Comparison of ENCODE assay signal across 25 cellular contexts in the genomic region with DNA sequence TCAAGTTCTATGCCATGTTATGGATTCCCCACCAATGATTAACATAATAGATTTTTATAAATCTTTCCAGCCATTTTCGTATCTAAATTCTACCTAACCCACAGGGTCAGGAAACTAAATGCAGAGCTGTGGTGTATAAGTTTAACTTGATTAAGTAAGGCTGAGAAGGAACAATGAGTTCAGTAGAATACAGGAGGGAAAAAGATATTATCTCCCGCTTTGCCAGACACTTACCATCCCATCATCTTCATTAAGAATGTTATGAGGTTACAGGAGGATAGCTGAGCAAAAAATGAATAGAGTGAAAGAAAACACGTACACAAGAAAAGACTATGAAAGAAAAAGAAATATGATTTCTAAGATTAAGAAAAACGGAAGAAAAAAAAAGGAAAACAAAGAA.
"Had no signal": no experiment of that assay in that cellular context is flagged by ENCODE, and none has a peak within 500 bp of the region (broad histone marks: within the 10 kb centered on the region; RNA-seq: fewer than 3 reads in every experiment).

No MANE protein-coding gene starts in this region.

- H3K4me3 Mint-ChIP-seq: stimulated activated effector memory CD8-positive, alpha-beta T cell treated with anti-CD3 and anti-CD28 coated beads, Interleukin-12 subunit alpha, Interleukin-12 subunit beta, amount 100 ng/mL, for 72 hours; stimulated activated naive CD8-positive, alpha-beta T cell treated with anti-CD3 and anti-CD28 coated beads, Interleukin-15, Interleukin-2, amounts not matched to agents 100 ng/mL and 50 ng/mL, for 24 hours had no signal

- DNase-seq: head of caudate nucleus; hippocampal formation; kidney glomerular epithelial cell; left colon; left lung; lower lobe of right lung; mammary epithelial cell; mesenchymal stem cell; nucleus accumbens; pancreas; posterior cingulate gyrus; retina; right cardiac atrium; stimulated activated CD4-positive, alpha-beta T cell treated with anti-CD3 and anti-CD28 coated beads, Interleukin-4, amount 100 ng/mL, for 24 hours; stimulated activated naive CD4-positive, alpha-beta T cell; tibial artery; trophoblast cell; upper lobe of right lung had no signal

- ATAC-seq: left colon; left lung; lower lobe of right lung; pancreas; right cardiac atrium; sciatic nerve; stimulated activated effector memory CD8-positive, alpha-beta T cell treated with anti-CD3 and anti-CD28 coated beads, Interleukin-12 subunit alpha, Interleukin-12 subunit beta, amount 100 ng/mL, for 72 hours; upper lobe of right lung had no signal

- H3K27ac Mint-ChIP-seq: stimulated activated effector memory CD8-positive, alpha-beta T cell treated with anti-CD3 and anti-CD28 coated beads, Interleukin-12 subunit alpha, Interleukin-12 subunit beta, amount 100 ng/mL, for 72 hours; stimulated activated naive CD8-positive, alpha-beta T cell treated with anti-CD3 and anti-CD28 coated beads, Interleukin-15, Interleukin-2, amounts not matched to agents 100 ng/mL and 50 ng/mL, for 24 hours had no signal

- H3K36me3 ChIP-seq: prostate gland had no signal

- H3K4me1 Mint-ChIP-seq: stimulated activated effector memory CD8-positive, alpha-beta T cell treated with anti-CD3 and anti-CD28 coated beads, Interleukin-12 subunit alpha, Interleukin-12 subunit beta, amount 100 ng/mL, for 72 hours had no signal

- H3K27me3 ChIP-seq: left lung, pancreas, suprapubic skin, tibial artery, upper lobe of right lung had no signal

- H3K4me1 ChIP-seq: left lung, lower lobe of right lung, pancreas, prostate gland, suprapubic skin, tibial artery, upper lobe of right lung had no signal

- H3K9me3 ChIP-seq: left lung, lower lobe of right lung, pancreas, prostate gland, suprapubic skin, thoracic aorta, tibial artery, upper lobe of right lung had no signal

- H3K9me3 Mint-ChIP-seq: stimulated activated effector memory CD8-positive, alpha-beta T cell treated with anti-CD3 and anti-CD28 coated beads, Interleukin-12 subunit alpha, Interleukin-12 subunit beta, amount 100 ng/mL, for 72 hours; stimulated activated naive CD8-positive, alpha-beta T cell treated with anti-CD3 and anti-CD28 coated beads, Interleukin-15, Interleukin-2, amounts not matched to agents 100 ng/mL and 50 ng/mL, for 24 hours had no signal

- H3K4me3 ChIP-seq: left lung, lower lobe of right lung, pancreas, prostate gland, skin epidermis, suprapubic skin, thoracic aorta, tibial artery, upper lobe of right lung had no signal

- H3K27ac ChIP-seq: left lung, lower lobe of right lung, pancreas, prostate gland, skin epidermis, suprapubic skin, thoracic aorta, tibial artery, upper lobe of right lung had no signal

- H3K27me3 Mint-ChIP-seq: stimulated activated naive CD8-positive, alpha-beta T cell treated with anti-CD3 and anti-CD28 coated beads, Interleukin-15, Interleukin-2, amounts not matched to agents 100 ng/mL and 50 ng/mL, for 24 hours had no signal
